Comparison of ENCODE assay signal across 29 cellular contexts in genomic region chr11:15886866-15887265, GRCh38.
"Had no signal": no experiment of that assay in that cellular context is flagged by ENCODE, and none has a peak within 500 bp of the region (broad histone marks: within the 10 kb centered on the region; RNA-seq: fewer than 3 reads in every experiment).

No MANE protein-coding gene starts in this region.

- H3K27ac ChIP-seq: cardiac muscle cell, foreskin keratinocyte, lower lobe of right lung, neutrophil, pancreas, psoas muscle, right atrium auricular region, tibial artery, WERI-Rb-1 had no signal

- DNase-seq: activated CD4-positive, alpha-beta T cell treated with anti-CD3 and anti-CD28 coated beads for 1 hour; activated CD4-positive, alpha-beta T cell treated with anti-CD3 and anti-CD28 coated beads, Interleukin-2, amount 50 U/mL, for 1 hour; activated CD8-positive, alpha-beta T cell treated with anti-CD3 and anti-CD28 coated beads, Interleukin-2, amount 10 ng/mL, durations not matched to agents 7 days and 5 days; activated gamma-delta T cell; activated naive CD4-positive, alpha-beta T cell treated with anti-CD3 and anti-CD28 coated beads, Interleukin-2, amount 50 U/mL, for 16 hours; activated naive CD8-positive, alpha-beta T cell treated with anti-CD3 and anti-CD28 coated beads, Interleukin-2, amount 50 U/mL, for 24 hours; anterior cingulate cortex; effector CD4-positive, alpha-beta T cell; erythroblast; foreskin keratinocyte; kidney; lower lobe of right lung; naive thymus-derived CD8-positive, alpha-beta T cell; pancreas; stimulated activated CD4-positive, alpha-beta T cell treated with anti-CD3 and anti-CD28 coated beads, Interleukin-4, amount 100 ng/mL, for 4 hours; T-helper 1 cell; tibial artery; WERI-Rb-1 had no signal

- ATAC-seq: activated CD8-positive, alpha-beta T cell treated with anti-CD3 and anti-CD28 coated beads, Interleukin-2, amount 10 ng/mL, durations not matched to agents 7 days and 5 days; activated naive CD8-positive, alpha-beta T cell treated with anti-CD3 and anti-CD28 coated beads, Interleukin-2, amount 50 U/mL, for 24 hours; foreskin keratinocyte; left lobe of liver; lower lobe of right lung; naive thymus-derived CD8-positive, alpha-beta T cell; pancreas; psoas muscle had no signal

- H3K9me3 Mint-ChIP-seq: activated naive CD8-positive, alpha-beta T cell treated with anti-CD3 and anti-CD28 coated beads, Interleukin-2, amount 50 U/mL, for 24 hours; activated T-helper 1 cell treated with anti-CD3 and anti-CD28 coated beads, Interleukin-12 subunit alpha, Interleukin-12 subunit beta, Interleukin-2, Interleukin-4 antibody, amounts not matched to agents 30 ng/mL and 10 ng/mL and 1 ng/mL, durations not matched to agents 14 hours and 24 hours and 36 hours; mesothelial cell of epicardium; naive thymus-derived CD8-positive, alpha-beta T cell; stimulated activated naive CD8-positive, alpha-beta T cell treated with anti-CD3 and anti-CD28 coated beads, Interleukin-15, Interleukin-2, amounts not matched to agents 100 ng/mL and 50 ng/mL, for 24 hours had no signal

- H3K4me3 Mint-ChIP-seq: activated CD8-positive, alpha-beta T cell treated with anti-CD3 and anti-CD28 coated beads, Interleukin-2, amount 10 ng/mL, durations not matched to agents 7 days and 5 days; activated naive CD8-positive, alpha-beta T cell treated with anti-CD3 and anti-CD28 coated beads, Interleukin-2, amount 50 U/mL, for 24 hours; activated T-helper 1 cell treated with anti-CD3 and anti-CD28 coated beads, Interleukin-12 subunit alpha, Interleukin-12 subunit beta, Interleukin-2, Interleukin-4 antibody, amounts not matched to agents 30 ng/mL and 10 ng/mL and 1 ng/mL, durations not matched to agents 14 hours and 24 hours and 36 hours; mesothelial cell of epicardium; naive thymus-derived CD8-positive, alpha-beta T cell; stimulated activated naive CD8-positive, alpha-beta T cell treated with anti-CD3 and anti-CD28 coated beads, Interleukin-15, Interleukin-2, amounts not matched to agents 100 ng/mL and 50 ng/mL, for 24 hours had no signal

- H3K27me3 ChIP-seq: cardiac muscle cell, foreskin keratinocyte, pancreas, right atrium auricular region, tibial artery had no signal

- H3K4me1 ChIP-seq: foreskin keratinocyte, lower lobe of right lung, pancreas, psoas muscle had no signal

- H3K4me1 Mint-ChIP-seq: activated naive CD8-positive, alpha-beta T cell treated with anti-CD3 and anti-CD28 coated beads, Interleukin-2, amount 50 U/mL, for 24 hours; naive thymus-derived CD8-positive, alpha-beta T cell had no signal

- H3K9me3 ChIP-seq: lower lobe of right lung, neutrophil, pancreas, psoas muscle, right atrium auricular region, tibial artery had no signal

- H3K27me3 Mint-ChIP-seq: activated naive CD8-positive, alpha-beta T cell treated with anti-CD3 and anti-CD28 coated beads, Interleukin-2, amount 50 U/mL, for 24 hours had no signal

- H3K4me3 ChIP-seq: cardiac muscle cell, lower lobe of right lung, pancreas, psoas muscle, right atrium auricular region, tibial artery had no signal

- H3K27ac Mint-ChIP-seq: activated CD8-positive, alpha-beta T cell treated with anti-CD3 and anti-CD28 coated beads, Interleukin-2, amount 10 ng/mL, durations not matched to agents 7 days and 5 days; activated naive CD8-positive, alpha-beta T cell treated with anti-CD3 and anti-CD28 coated beads, Interleukin-2, amount 50 U/mL, for 24 hours; activated T-helper 1 cell treated with anti-CD3 and anti-CD28 coated beads, Interleukin-12 subunit alpha, Interleukin-12 subunit beta, Interleukin-2, Interleukin-4 antibody, amounts not matched to agents 30 ng/mL and 10 ng/mL and 1 ng/mL, durations not matched to agents 14 hours and 24 hours and 36 hours; mesothelial cell of epicardium; naive thymus-derived CD8-positive, alpha-beta T cell; stimulated activated naive CD8-positive, alpha-beta T cell treated with anti-CD3 and anti-CD28 coated beads, Interleukin-15, Interleukin-2, amounts not matched to agents 100 ng/mL and 50 ng/mL, for 24 hours had no signal

- H3K36me3 ChIP-seq: cardiac muscle cell, lower lobe of right lung, neutrophil, pancreas, right atrium auricular region, tibial artery, WERI-Rb-1 had no signal

- H3K36me3 Mint-ChIP-seq: mesothelial cell of epicardium; naive thymus-derived CD8-positive, alpha-beta T cell had no signal

- FAIRE-seq: endometrium, kidney, pancreas, TTC549, urothelium cell line had no signal
